In the genomic region with DNA sequence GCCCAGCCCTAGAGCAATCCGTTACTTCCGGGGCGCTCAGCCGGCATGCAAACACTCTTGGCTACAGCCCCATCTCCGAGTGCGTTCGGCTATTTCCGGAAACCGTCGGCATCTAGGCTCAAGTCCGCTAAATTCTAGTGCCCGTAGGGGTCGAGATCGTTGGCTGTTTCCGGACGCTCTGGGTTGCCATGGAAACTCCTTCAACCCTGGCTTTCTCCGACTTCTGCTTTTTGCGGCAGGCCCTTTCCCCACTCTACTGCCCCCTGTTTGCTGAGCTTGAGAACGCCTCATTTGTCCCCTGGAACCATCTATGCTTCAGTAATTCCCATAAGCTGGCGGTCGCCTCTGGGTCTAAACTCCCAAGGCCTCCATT, we compare ENCODE assay signal across 1 cellular context.
TF ChIP-seq lines count a peak whose summit lies in the region.

No MANE protein-coding gene starts in this region.

TF ChIP-seq in K562, 482 proteins besides CTCF, POLR2A, EP300 and RAD21 (continued from another document and continues in another):
- TF ChIP-seq ZNF263 (CRISPR knock-in tag; IDR thresholded peaks at IDR 0.05; ENCODE audit: borderline replicate concordance), result no peak
- TF ChIP-seq, protein P1, sequence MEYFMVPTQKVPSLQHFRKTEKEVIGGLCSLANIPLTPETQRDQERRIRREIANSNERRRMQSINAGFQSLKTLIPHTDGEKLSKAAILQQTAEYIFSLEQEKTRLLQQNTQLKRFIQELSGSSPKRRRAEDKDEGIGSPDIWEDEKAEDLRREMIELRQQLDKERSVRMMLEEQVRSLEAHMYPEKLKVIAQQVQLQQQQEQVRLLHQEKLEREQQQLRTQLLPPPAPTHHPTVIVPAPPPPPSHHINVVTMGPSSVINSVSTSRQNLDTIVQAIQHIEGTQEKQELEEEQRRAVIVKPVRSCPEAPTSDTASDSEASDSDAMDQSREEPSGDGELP (CRISPR knock-in tag; IDR thresholded peaks at IDR 0.05; ENCODE audit: borderline replicate concordance), result peak; percentile 86
- TF ChIP-seq ZNF239 (CRISPR knock-in tag; IDR thresholded peaks at IDR 0.05), result 0 out of 2 replicates have a peak, but pooled peaks have one; percentile 15
- no peak for TF ChIP-seq RBM17 (IDR thresholded peaks at IDR 0.05; ENCODE audit: borderline replicate concordance, low read depth, low read length)
- TF ChIP-seq ZNF436 (CRISPR knock-in tag; IDR thresholded peaks at IDR 0.05), result no peak
- TF ChIP-seq LCOR (CRISPR knock-in tag; IDR thresholded peaks at IDR 0.05), result 0 out of 2 replicates have a peak, but pooled peaks have one; percentile 68
- peak; percentile 58; the same call in 1 of the 2 replicates for TF ChIP-seq EP400 (IDR thresholded peaks at IDR 0.05)
- peak; percentile 40; the same call in 1 of the 2 replicates for TF ChIP-seq ZBTB7A (IDR thresholded peaks at IDR 0.05; ENCODE audit: borderline replicate concordance, control insufficient read depth, low read depth, low read length)
- peak; percentile 35 for TF ChIP-seq NEUROD1 (IDR thresholded peaks at IDR 0.05; ENCODE audit: borderline replicate concordance, low read depth, low read length, partially characterized antibody)
- TF ChIP-seq, protein P2, sequence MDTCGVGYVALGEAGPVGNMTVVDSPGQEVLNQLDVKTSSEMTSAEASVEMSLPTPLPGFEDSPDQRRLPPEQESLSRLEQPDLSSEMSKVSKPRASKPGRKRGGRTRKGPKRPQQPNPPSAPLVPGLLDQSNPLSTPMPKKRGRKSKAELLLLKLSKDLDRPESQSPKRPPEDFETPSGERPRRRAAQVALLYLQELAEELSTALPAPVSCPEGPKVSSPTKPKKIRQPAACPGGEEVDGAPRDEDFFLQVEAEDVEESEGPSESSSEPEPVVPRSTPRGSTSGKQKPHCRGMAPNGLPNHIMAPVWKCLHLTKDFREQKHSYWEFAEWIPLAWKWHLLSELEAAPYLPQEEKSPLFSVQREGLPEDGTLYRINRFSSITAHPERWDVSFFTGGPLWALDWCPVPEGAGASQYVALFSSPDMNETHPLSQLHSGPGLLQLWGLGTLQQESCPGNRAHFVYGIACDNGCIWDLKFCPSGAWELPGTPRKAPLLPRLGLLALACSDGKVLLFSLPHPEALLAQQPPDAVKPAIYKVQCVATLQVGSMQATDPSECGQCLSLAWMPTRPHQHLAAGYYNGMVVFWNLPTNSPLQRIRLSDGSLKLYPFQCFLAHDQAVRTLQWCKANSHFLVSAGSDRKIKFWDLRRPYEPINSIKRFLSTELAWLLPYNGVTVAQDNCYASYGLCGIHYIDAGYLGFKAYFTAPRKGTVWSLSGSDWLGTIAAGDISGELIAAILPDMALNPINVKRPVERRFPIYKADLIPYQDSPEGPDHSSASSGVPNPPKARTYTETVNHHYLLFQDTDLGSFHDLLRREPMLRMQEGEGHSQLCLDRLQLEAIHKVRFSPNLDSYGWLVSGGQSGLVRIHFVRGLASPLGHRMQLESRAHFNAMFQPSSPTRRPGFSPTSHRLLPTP (IDR thresholded peaks at IDR 0.05; ENCODE audit: borderline replicate concordance, extremely low read depth, insufficient read length), result no peak
- 0 out of 2 replicates have a peak, but pooled peaks have one; percentile 49 for TF ChIP-seq NR2F6 (CRISPR knock-in tag; IDR thresholded peaks at IDR 0.05)
- no peak for TF ChIP-seq HMGN3 (IDR thresholded peaks at IDR 0.05; ENCODE audit: borderline replicate concordance, extremely low read depth, insufficient read length, low read depth, low read length)
- TF ChIP-seq TOE1 (IDR thresholded peaks at IDR 0.05; ENCODE audit: borderline replicate concordance), result peak; percentile 50; the same call in 1 of the 2 replicates
- no peak for TF ChIP-seq TOE1 (CRISPR knock-in tag; IDR thresholded peaks at IDR 0.05; ENCODE audit: borderline replicate concordance, low read depth)
- no peak for TF ChIP-seq NR2C1 (IDR thresholded peaks at IDR 0.05)
- TF ChIP-seq NR2C1 (tag; IDR thresholded peaks at IDR 0.05), result peak; percentile 8
- peak in 1 of 3 experiments; percentile 32 for TF ChIP-seq YY1 (IDR thresholded peaks at IDR 0.05; ENCODE audit: borderline replicate concordance in 1 of 3, control insufficient read depth in 1 of 3, extremely low read depth in 1 of 3, insufficient read depth in 3 of 3, insufficient read length in 1 of 3, insufficient replicate concordance in 2 of 3, low read depth in 1 of 3, low read length in 2 of 3)
- TF ChIP-seq, protein P3, sequence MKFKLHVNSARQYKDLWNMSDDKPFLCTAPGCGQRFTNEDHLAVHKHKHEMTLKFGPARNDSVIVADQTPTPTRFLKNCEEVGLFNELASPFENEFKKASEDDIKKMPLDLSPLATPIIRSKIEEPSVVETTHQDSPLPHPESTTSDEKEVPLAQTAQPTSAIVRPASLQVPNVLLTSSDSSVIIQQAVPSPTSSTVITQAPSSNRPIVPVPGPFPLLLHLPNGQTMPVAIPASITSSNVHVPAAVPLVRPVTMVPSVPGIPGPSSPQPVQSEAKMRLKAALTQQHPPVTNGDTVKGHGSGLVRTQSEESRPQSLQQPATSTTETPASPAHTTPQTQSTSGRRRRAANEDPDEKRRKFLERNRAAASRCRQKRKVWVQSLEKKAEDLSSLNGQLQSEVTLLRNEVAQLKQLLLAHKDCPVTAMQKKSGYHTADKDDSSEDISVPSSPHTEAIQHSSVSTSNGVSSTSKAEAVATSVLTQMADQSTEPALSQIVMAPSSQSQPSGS (CRISPR knock-in tag; IDR thresholded peaks at IDR 0.05), result no peak
- TF ChIP-seq, protein P4, sequence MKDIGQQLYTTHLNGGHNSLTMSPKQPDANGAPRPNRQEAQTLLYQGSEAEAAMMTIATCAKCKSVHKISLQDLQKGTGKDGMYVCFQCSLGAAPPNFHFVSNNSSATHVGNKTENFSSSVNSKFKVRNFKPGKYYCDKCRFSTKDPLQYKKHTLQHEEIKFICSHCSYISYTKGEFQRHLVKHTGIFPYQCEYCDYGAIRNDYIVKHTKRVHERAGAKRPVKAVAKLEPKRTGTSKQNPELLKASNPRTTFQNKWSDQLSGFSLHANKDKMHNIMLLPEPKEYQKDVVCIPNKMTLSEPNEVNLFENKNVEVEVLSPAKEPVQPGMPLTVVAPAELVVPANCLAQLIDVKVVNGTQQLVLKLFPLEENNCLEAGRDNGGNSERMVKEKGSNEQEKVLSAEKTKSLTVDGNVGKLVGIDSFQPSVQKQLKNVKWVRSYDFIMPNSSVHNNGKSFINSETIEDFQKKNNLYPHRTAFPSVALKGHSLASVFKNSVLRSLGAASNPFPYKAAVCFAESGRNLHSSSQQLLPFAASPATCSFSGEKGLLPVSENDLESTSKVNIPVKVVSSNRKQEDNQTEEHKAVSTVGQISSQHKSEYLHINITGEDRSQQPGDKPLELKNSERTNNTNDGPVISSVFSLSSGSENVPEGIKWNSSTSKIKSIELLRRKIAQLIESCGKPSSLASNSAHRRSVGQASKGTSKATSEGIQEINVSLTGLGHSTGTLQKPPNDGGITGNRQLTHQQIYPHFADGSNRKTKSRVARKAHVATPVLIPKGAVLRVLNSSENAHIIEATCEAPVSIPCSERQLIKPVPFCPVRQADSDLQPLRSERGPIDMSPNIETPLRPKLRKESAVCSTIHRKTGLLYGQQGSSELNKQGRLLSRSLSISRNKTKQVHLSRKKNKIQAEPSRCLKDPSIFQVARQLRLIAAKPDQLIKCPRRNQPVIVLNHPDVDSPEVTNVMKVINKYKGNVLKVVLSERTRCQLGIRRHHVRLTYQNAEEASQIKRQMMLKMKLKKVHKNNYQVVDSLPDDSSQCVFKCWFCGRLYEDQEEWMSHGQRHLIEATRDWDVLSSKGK (CRISPR knock-in tag; IDR thresholded peaks at IDR 0.05), result no peak
- TF ChIP-seq CSDE1 (IDR thresholded peaks at IDR 0.05), result peak in 1 of 2 experiments; percentile 97; a peak in 2 of 4 replicates
- TF ChIP-seq ZNF384 (IDR thresholded peaks at IDR 0.05; ENCODE audit: low read depth, low read length), result no peak
- TF ChIP-seq, protein P5, sequence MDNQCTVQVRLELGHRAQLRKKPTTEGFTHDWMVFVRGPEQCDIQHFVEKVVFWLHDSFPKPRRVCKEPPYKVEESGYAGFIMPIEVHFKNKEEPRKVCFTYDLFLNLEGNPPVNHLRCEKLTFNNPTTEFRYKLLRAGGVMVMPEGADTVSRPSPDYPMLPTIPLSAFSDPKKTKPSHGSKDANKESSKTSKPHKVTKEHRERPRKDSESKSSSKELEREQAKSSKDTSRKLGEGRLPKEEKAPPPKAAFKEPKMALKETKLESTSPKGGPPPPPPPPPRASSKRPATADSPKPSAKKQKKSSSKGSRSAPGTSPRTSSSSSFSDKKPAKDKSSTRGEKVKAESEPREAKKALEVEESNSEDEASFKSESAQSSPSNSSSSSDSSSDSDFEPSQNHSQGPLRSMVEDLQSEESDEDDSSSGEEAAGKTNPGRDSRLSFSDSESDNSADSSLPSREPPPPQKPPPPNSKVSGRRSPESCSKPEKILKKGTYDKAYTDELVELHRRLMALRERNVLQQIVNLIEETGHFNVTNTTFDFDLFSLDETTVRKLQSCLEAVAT (IDR thresholded peaks at IDR 0.05), result no peak; a peak in 1 of 4 replicates
- no peak for TF ChIP-seq JUNB (CRISPR knock-in tag; conservative IDR thresholded peaks at IDR 0.05)
- TF ChIP-seq ZNF41 (CRISPR knock-in tag; conservative IDR thresholded peaks at IDR 0.05), result no peak
- TF ChIP-seq FOXJ3 (CRISPR knock-in tag; IDR thresholded peaks at IDR 0.05), result 0 out of 2 replicates have a peak, but pooled peaks have one; percentile 8
- TF ChIP-seq NCOA6 (IDR thresholded peaks at IDR 0.05), result no peak
- no peak for TF ChIP-seq GTF2A2 (tag; IDR thresholded peaks at IDR 0.05)
- no peak for TF ChIP-seq CHD2 (IDR thresholded peaks at IDR 0.05; ENCODE audit: low read depth, low read length)
- no peak; a peak in 1 of 4 replicates for TF ChIP-seq RCOR1 (IDR thresholded peaks at IDR 0.05; ENCODE audit: borderline replicate concordance in 1 of 2, low read depth in 2 of 2, low read length in 2 of 2)
- TF ChIP-seq MYC (IDR thresholded peaks at IDR 0.05; ENCODE audit: low read depth, low read length), result peak; percentile 54
- TF ChIP-seq MYC (CRISPR knock-in tag; IDR thresholded peaks at IDR 0.05; ENCODE audit: borderline replicate concordance, low read depth), result no peak
- TF ChIP-seq POLR3A (IDR thresholded peaks at IDR 0.05; ENCODE audit: borderline replicate concordance, extremely low read depth, insufficient read depth, insufficient read length), result no peak
- TF ChIP-seq ZNF121 (CRISPR knock-in tag; conservative IDR thresholded peaks at IDR 0.05), result peak; percentile 99
- no peak for TF ChIP-seq PHTF2 (CRISPR knock-in tag; IDR thresholded peaks at IDR 0.05)
- TF ChIP-seq TBL1XR1 (IDR thresholded peaks at IDR 0.05; ENCODE audit: low read length in 2 of 2), result 0 out of 4 replicates have a peak, but pooled peaks of 1 of the 2 experiments have one; percentile 23
- 0 out of 2 replicates have a peak, but pooled peaks have one; percentile 19 for TF ChIP-seq LEF1 (IDR thresholded peaks at IDR 0.05)
- TF ChIP-seq, protein P6, sequence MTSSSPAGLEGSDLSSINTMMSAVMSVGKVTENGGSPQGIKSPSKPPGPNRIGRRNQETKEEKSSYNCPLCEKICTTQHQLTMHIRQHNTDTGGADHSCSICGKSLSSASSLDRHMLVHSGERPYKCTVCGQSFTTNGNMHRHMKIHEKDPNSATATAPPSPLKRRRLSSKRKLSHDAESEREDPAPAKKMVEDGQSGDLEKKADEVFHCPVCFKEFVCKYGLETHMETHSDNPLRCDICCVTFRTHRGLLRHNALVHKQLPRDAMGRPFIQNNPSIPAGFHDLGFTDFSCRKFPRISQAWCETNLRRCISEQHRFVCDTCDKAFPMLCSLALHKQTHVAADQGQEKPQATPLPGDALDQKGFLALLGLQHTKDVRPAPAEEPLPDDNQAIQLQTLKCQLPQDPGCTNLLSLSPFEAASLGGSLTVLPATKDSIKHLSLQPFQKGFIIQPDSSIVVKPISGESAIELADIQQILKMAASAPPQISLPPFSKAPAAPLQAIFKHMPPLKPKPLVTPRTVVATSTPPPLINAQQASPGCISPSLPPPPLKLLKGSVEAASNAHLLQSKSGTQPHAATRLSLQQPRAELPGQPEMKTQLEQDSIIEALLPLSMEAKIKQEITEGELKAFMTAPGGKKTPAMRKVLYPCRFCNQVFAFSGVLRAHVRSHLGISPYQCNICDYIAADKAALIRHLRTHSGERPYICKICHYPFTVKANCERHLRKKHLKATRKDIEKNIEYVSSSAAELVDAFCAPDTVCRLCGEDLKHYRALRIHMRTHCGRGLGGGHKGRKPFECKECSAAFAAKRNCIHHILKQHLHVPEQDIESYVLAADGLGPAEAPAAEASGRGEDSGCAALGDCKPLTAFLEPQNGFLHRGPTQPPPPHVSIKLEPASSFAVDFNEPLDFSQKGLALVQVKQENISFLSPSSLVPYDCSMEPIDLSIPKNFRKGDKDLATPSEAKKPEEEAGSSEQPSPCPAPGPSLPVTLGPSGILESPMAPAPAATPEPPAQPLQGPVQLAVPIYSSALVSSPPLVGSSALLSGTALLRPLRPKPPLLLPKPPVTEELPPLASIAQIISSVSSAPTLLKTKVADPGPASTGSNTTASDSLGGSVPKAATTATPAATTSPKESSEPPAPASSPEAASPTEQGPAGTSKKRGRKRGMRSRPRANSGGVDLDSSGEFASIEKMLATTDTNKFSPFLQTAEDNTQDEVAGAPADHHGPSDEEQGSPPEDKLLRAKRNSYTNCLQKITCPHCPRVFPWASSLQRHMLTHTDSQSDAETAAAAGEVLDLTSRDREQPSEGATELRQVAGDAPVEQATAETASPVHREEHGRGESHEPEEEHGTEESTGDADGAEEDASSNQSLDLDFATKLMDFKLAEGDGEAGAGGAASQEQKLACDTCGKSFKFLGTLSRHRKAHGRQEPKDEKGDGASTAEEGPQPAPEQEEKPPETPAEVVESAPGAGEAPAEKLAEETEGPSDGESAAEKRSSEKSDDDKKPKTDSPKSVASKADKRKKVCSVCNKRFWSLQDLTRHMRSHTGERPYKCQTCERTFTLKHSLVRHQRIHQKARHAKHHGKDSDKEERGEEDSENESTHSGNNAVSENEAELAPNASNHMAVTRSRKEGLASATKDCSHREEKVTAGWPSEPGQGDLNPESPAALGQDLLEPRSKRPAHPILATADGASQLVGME (CRISPR knock-in tag; IDR thresholded peaks at IDR 0.05), result no peak
- TF ChIP-seq ZNF507 (tag; conservative IDR thresholded peaks at IDR 0.05), result no peak
- no peak for TF ChIP-seq ZNF75A (CRISPR knock-in tag; IDR thresholded peaks at IDR 0.05)
- no peak for TF ChIP-seq PTTG1 (tag; IDR thresholded peaks at IDR 0.05; ENCODE audit: low read depth)
- no peak for TF ChIP-seq TAL1 (IDR thresholded peaks at IDR 0.05)
- TF ChIP-seq ESRRA (IDR thresholded peaks at IDR 0.05; ENCODE audit: borderline replicate concordance, low read depth), result peak; percentile 74
- TF ChIP-seq, protein P7, sequence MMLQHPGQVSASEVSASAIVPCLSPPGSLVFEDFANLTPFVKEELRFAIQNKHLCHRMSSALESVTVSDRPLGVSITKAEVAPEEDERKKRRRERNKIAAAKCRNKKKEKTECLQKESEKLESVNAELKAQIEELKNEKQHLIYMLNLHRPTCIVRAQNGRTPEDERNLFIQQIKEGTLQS (IDR thresholded peaks at IDR 0.05), result no peak
- TF ChIP-seq, protein P7 (CRISPR knock-in tag; conservative IDR thresholded peaks at IDR 0.05), result 0 out of 2 replicates have a peak, but pooled peaks have one; percentile 59
- TF ChIP-seq CBFB (CRISPR knock-in tag; IDR thresholded peaks at IDR 0.05), result peak; percentile 78
- TF ChIP-seq ZKSCAN3 (CRISPR knock-in tag; IDR thresholded peaks at IDR 0.05), result no peak
- TF ChIP-seq ZNF644 (tag; IDR thresholded peaks at IDR 0.05; ENCODE audit: low read depth), result no peak
- TF ChIP-seq TSC22D4 (tag; IDR thresholded peaks at IDR 0.05), result no peak
- TF ChIP-seq RBM25 (IDR thresholded peaks at IDR 0.05; ENCODE audit: low read depth, low read length, severe bottlenecking), result no peak
